In the genomic region with DNA sequence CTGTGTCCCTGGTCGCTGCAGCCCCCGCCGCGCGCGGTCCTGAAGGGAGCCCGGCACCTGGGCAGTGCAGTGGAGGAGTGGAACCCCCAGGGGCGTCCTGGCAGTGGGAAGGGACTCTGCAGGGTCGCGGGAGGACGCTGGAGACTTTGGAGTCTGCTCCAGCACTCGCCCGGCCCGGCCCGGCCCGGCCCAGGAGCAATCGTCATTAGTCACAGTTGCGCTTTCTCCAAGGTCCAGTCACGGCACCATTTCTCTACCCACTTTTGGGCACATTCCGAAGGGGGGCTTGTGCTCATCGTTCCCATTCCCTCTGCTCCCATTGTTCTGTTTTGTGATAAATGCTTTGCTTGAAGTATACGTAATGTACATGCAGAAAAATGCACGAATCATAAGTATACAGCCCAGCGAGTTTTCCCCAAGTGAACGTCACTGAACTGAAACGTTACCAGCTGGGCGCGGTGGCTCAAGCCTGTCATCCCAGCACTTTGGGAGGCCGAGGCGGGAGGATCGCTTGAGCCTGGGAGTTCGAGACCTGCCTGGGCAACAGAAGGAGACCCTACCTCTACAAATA, we compare ENCODE assay signal across 8 cellular contexts. TPM values are rescaled to one million over a fixed set of nuclear protein-coding genes. Genes with fewer than 3 reads are reported as not detected.
DNase-seq lines count a peak whose midpoint lies in the region; ATAC-seq and TF ChIP-seq lines count a peak whose summit lies in the region.

No MANE protein-coding gene starts in this region.

- peak overlapping the region; percentile 95 for H3K27ac ChIP-seq in subcutaneous abdominal adipose tissue (ENCODE audit: low read depth, low read length)

- peaks cover 41% of the 10 kb centered on the region for H3K4me1 Mint-ChIP-seq in brain

- no peak for TF ChIP-seq CTCF in brain (conservative IDR thresholded peaks at IDR 0.05)

- peak overlapping the region in 4 of 5 donors; percentile 76 to 84 (median 80) for H3K9ac ChIP-seq in subcutaneous abdominal adipose tissue (ENCODE audit: low read length in 5 of 5)

- peak overlapping the region; percentile 92 to 99 (median 96) for H3K4me3 Mint-ChIP-seq in brain

- no peaks in the 10 kb centered on the region for H3K9me3 ChIP-seq in MG63
- no peaks in the 10 kb centered on the region for H3K9me3 ChIP-seq in subcutaneous abdominal adipose tissue (ENCODE audit: control insufficient read depth in 5 of 5, low read length in 5 of 5)

- peaks cover 9 to 56% (median 50%) of the 10 kb centered on the region in 5 donors for H3K4me1 ChIP-seq in subcutaneous abdominal adipose tissue (ENCODE audit: control insufficient read depth in 5 of 5, insufficient read depth in 5 of 5, low read length in 5 of 5)

- peak; percentile 30 for ATAC-seq in GM19372 (IDR thresholded peaks at IDR 0.05; ENCODE audit: low read depth, unreplicated experiment)
- ATAC-seq in GM19455 (IDR thresholded peaks at IDR 0.05; ENCODE audit: unreplicated experiment), result no peak

- peak overlapping the region; percentile 61 for H3K4me3 ChIP-seq in MG63
- peak overlapping the region; percentile 72 to 85 (median 84) for H3K4me3 ChIP-seq in subcutaneous abdominal adipose tissue (ENCODE audit: low read depth in 1 of 5, low read length in 5 of 5)

- H3K36me3 Mint-ChIP-seq in brain, result peaks cover 69% of the 10 kb centered on the region

- H3K27me3 Mint-ChIP-seq in brain, result no peaks in the 10 kb centered on the region

- H3K36me3 ChIP-seq in MG63, result peaks cover 61% of the 10 kb centered on the region
- H3K36me3 ChIP-seq in subcutaneous abdominal adipose tissue (ENCODE audit: control insufficient read depth in 5 of 5, insufficient read depth in 5 of 5, low read length in 5 of 5), result peaks cover 0 to 49% (median 42%) of the 10 kb centered on the region in 5 donors

- peak overlapping the region; percentile 92 to 97 (median 96) for H3K27ac Mint-ChIP-seq in brain

- H3K27me3 ChIP-seq in MG63 (no peaks in the 10 kb centered on the region), subcutaneous abdominal adipose tissue (ENCODE audit: control insufficient read depth in 5 of 5, insufficient read depth in 4 of 5, low read length in 5 of 5) (no peaks in the 10 kb centered on the region)

- H3K9me3 Mint-ChIP-seq in brain, result no peaks in the 10 kb centered on the region

- peak; percentile 65 for DNase-seq in AG08396 (ENCODE audit: low spot score)
- peak; percentile 10 for DNase-seq in MG63
- DNase-seq in kidney tubule cell (ENCODE audit: low spot score), result peak; percentile 60
- DNase-seq in stimulated activated CD4-positive, alpha-beta T cell treated with anti-CD3 and anti-CD28 coated beads, Interleukin-4, amount 100 ng/mL, for 4 hours, result no peak

RNA-seq across cellular contexts. Expression of a gene that starts 1.0 kb away (rescaled TPM):
- total RNA-seq in MG63 (2014; rRNA removed; shearing (Covaris generic); ENCODE audit: low replicate concordance), result 26.6 and 29.0 TPM in 2 replicates
- polyA plus RNA-seq in brain (ENCODE audit: insufficient read depth, low read depth, low replicate concordance), result 28.1 TPM

RNA-seq across cellular contexts. Expression of a gene that starts 12.1 kb away (rescaled TPM):
- total RNA-seq in MG63 (2014; rRNA removed; shearing (Covaris generic); ENCODE audit: low replicate concordance), result 15.1 and 20.0 TPM in 2 replicates
- 31.7 TPM for polyA plus RNA-seq in brain (ENCODE audit: insufficient read depth, low read depth, low replicate concordance)

RNA-seq across cellular contexts. Expression of a gene that starts 23.0 kb away (rescaled TPM):
- total RNA-seq in MG63 (2014; rRNA removed; shearing (Covaris generic); ENCODE audit: low replicate concordance), result 27.8 and 32.0 TPM in 2 replicates
- 22.0 TPM for polyA plus RNA-seq in brain (ENCODE audit: insufficient read depth, low read depth, low replicate concordance)

RNA-seq across cellular contexts. Expression of a gene that starts 45.9 kb away (rescaled TPM):
- total RNA-seq in MG63 (2014; rRNA removed; shearing (Covaris generic); ENCODE audit: low replicate concordance), result 20.6 and 32.5 TPM in 2 replicates
- polyA plus RNA-seq in brain (ENCODE audit: insufficient read depth, low read depth, low replicate concordance), result 24.0 TPM

Comparison
In these comparisons a context has a peak if more than half of its experiments do, and no peak if none do; other contexts are left out.
1. DNase-seq: peak in AG08396 (single experiment), MG63 (single experiment) and kidney tubule cell (single experiment); none in stimulated activated CD4-positive, alpha-beta T cell treated with anti-CD3 and anti-CD28 coated beads, Interleukin-4, amount 100 ng/mL, for 4 hours (0 of 2).